ENCODE assay signal across 12 cellular contexts in the genomic region with DNA sequence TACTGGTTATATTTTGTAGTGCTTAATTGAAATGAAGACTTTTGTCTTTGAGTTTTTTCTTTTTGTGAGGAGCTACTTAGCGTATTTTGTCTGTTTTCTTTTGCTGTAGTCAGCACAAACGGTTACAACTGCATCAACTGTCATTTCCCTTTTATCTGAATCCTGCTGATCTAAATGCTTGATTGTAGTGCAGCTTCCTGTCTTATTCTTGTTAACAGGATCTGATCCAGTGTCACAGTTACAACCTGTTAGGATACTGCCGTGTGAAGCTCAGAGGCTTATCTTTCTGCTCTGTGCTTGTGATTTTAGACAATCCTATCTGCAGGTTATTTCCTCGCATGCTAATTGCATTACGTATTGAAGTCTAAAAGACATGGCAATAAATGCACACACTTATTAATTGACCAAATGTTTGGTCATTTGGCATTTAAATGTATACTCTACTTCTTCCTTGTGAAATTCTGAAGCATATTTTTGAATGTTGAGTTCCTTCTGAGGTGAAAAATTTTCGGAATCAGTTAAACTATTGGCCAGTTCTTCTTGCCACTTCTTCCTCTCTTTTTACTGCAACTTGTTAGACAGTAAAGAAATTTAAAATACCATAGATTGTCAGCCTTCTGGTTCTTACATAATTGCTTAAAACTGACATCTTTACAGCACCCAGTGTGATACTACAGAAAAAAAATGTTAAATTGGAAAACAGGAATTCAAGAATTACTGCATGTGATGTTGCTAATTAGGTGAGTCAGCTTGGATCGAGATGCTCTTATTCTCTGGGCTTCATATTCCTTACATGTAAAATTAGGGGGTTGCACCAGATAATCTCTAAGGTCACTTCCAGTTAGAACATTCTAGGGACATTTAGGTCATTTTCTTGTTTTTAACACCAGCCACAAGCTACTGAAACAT.
DNase-seq lines count a peak whose midpoint lies in the region; ATAC-seq and TF ChIP-seq lines count a peak whose summit lies in the region.
"Had no signal": no experiment of that assay in that cellular context is flagged by ENCODE, and none has a peak within 500 bp of the region (broad histone marks: within the 10 kb centered on the region; RNA-seq: fewer than 3 reads in every experiment).

No MANE protein-coding gene starts in this region.

- no peak overlapping the region for H2BK20ac ChIP-seq in IMR-90 (ENCODE audit: low read depth, low read length)

- no peak overlapping the region for H3K4ac ChIP-seq in IMR-90 (ENCODE audit: low read depth, low read length)

- POLR2A ChIA-PET in IMR-90 (lab: Charles Lee; ENCODE audit: unreplicated experiment): no interaction called here

- no peak for TF ChIP-seq RAD21 in IMR-90 (IDR thresholded peaks at IDR 0.05; ENCODE audit: low read length)

- H4K8ac ChIP-seq in IMR-90 (ENCODE audit: low read depth in 2 of 2, low read length in 2 of 2): no peak overlapping the region; a peak in 1 of 4 replicates

- H2AK9ac ChIP-seq in IMR-90 (replicated peaks; ENCODE audit: low read depth, low read length, poor library complexity): no peak overlapping the region

- TF ChIP-seq CTCF in AG10803 (conservative IDR thresholded peaks at IDR 0.05; ENCODE audit: low read length) (no peak), IMR-90 (conservative IDR thresholded peaks at IDR 0.05; ENCODE audit: low read depth, low read length) (no peak), mucosa of descending colon (IDR thresholded peaks at IDR 0.05) (no peak), glutamatergic neuron (IDR thresholded peaks at IDR 0.05; ENCODE audit: partially characterized antibody, unreplicated experiment) (no peak)

- in situ Hi-C loops in IMR-90 (cut with MboI; ENCODE audit: low sequenced_read_pairs): no loop called here

- H3K4me1 ChIP-seq in IMR-90 (ENCODE audit: control insufficient read depth, insufficient read depth, low read length): no peaks in the 10 kb centered on the region
- peaks cover 6% of the 10 kb centered on the region for H3K4me1 ChIP-seq in mucosa of descending colon (ENCODE audit: low read depth)

- no peak overlapping the region for H2AK5ac ChIP-seq in IMR-90 (ENCODE audit: low read depth, low read length)

- H3K4me3 ChIP-seq in AG10803 (ENCODE audit: low read length): no peak overlapping the region
- no peak overlapping the region for H3K4me3 ChIP-seq in IMR-90 (ENCODE audit: insufficient read depth, low read depth, low read length)
- H3K4me3 ChIP-seq in mucosa of descending colon: no peak overlapping the region

- H2BK15ac ChIP-seq in IMR-90 (ENCODE audit: low read depth, low read length): no peak overlapping the region

- H3K27ac Mint-ChIP-seq in naive B cell: peak overlapping the region in 5 of 6 donors; percentile 18 to 81 (median 60)
- no peak overlapping the region for H3K27ac Mint-ChIP-seq in glutamatergic neuron (ENCODE audit: unreplicated experiment)

- H3K9me1 ChIP-seq in IMR-90 (ENCODE audit: insufficient read depth, low read length): no peaks in the 10 kb centered on the region; the same call in 1 of the 2 replicates

- no CpG with 5 or more reads among the region's 7 CpGs for WGBS in IMR-90 (ENCODE audit: extremely low coverage in 2 of 2, insufficient read length in 1 of 2), 2 experiments

- no peak overlapping the region for H2BK120ac ChIP-seq in IMR-90 (ENCODE audit: low read depth, low read length)

- no peak overlapping the region for H3K14ac ChIP-seq in IMR-90 (replicated peaks; ENCODE audit: low read depth, low read length)

- H3K36me3 Mint-ChIP-seq in naive B cell: peaks cover 33 to 41% of the 10 kb centered on the region in 2 donors
- H3K36me3 Mint-ChIP-seq in glutamatergic neuron (ENCODE audit: unreplicated experiment): no peaks in the 10 kb centered on the region

- H3K36me3 ChIP-seq in IMR-90 (ENCODE audit: control insufficient read depth, insufficient read depth, low read length): peaks cover 9% of the 10 kb centered on the region
- H3K36me3 ChIP-seq in mucosa of descending colon (ENCODE audit: low read depth): no peaks in the 10 kb centered on the region

- no peak overlapping the region for H4K5ac ChIP-seq in IMR-90 (ENCODE audit: low read depth, low read length)

- BruUV-seq in IMR-90 (replicated peaks; lab: Mats Ljungman, UMichigan): no TSS peak

- CTCF ChIA-PET in IMR-90 (lab: Yijun Ruan, JAX): interaction anchor here (0.6 kb wide), 1 partner anchor 151 kb away, joined by 5 read pairs; no protein-coding TSS in a partner anchor

- dilution Hi-C loops in IMR-90 (cut with HindIII; ENCODE audit: low sequenced_read_pairs, unreplicated experiment): no loop called here

- no peak overlapping the region for H3K23ac ChIP-seq in IMR-90 (ENCODE audit: low read depth, low read length)

- no peak overlapping the region for H3K18ac ChIP-seq in IMR-90 (ENCODE audit: low read depth, low read length)

- H3K4me3 Mint-ChIP-seq in naive B cell (no peak overlapping the region), glutamatergic neuron (ENCODE audit: unreplicated experiment) (no peak overlapping the region)

- no peak overlapping the region for H2BK5ac ChIP-seq in IMR-90 (ENCODE audit: low read depth, low read length, poor library complexity, severe bottlenecking)

- intact Hi-C loops in IMR-90 (cut with micrococcal nuclease): no loop called here
- intact Hi-C loops in mucosa of descending colon (cut with DNase I, micrococcal nuclease): no loop called here

- H3K27me3 ChIP-seq in IMR-90 (ENCODE audit: control insufficient read depth, insufficient read depth, low read length): no peaks in the 10 kb centered on the region

- H2AFZ ChIP-seq in IMR-90 (replicated peaks; ENCODE audit: low read length, poor library complexity): no peak overlapping the region

- peak; percentile 62 for DNase-seq in AG10803 (ENCODE audit: low read depth)
- no peak for DNase-seq in IMR-90
- DNase-seq in cerebellar cortex (ENCODE audit: low spot score): peak; percentile 45
- DNase-seq in naive B cell: no peak
- DNase-seq in mucosa of descending colon: no peak
- DNase-seq in glutamatergic neuron: no peak
- DNase-seq in AG08396 (ENCODE audit: low spot score): no peak
- DNase-seq: activated CD4-positive, CD25-positive, alpha-beta regulatory T cell; DMS 273 treated with DMSO at 0.1 percent for 48 hours; NK-92 treated with Interleukin-12 subunit alpha and Interleukin-12 subunit beta, amount 100 ng/mL, for 24 hours; occipital lobe had no signal

- ATAC-seq in IMR-90 (ENCODE audit: low read depth) (no peak), naive B cell (ENCODE audit: low read depth in 2 of 2) (no peak), GM18909 (IDR thresholded peaks at IDR 0.05; ENCODE audit: poor library complexity, unreplicated experiment) (no peak), mucosa of descending colon (no peak)

- H3K9me3 ChIP-seq in IMR-90 (ENCODE audit: control insufficient read depth, insufficient read depth, low read length) (peaks cover 2% of the 10 kb centered on the region; the same call in 1 of the 2 replicates), mucosa of descending colon (peaks cover 3% of the 10 kb centered on the region)

- no peak overlapping the region for H3K27ac ChIP-seq in IMR-90 (ENCODE audit: insufficient read depth, low read length)

- peaks cover 36 to 64% (median 50%) of the 10 kb centered on the region in 3 donors for H3K4me1 Mint-ChIP-seq in naive B cell
- no peaks in the 10 kb centered on the region for H3K4me1 Mint-ChIP-seq in glutamatergic neuron (ENCODE audit: low read depth, unreplicated experiment)

- no peak for TF ChIP-seq POLR2A in IMR-90 (IDR thresholded peaks at IDR 0.05; ENCODE audit: low read depth, low read length)

- H3K79me1 ChIP-seq in IMR-90 (ENCODE audit: low read depth in 1 of 2, low read length in 2 of 2): peaks cover 7 to 43% of the 10 kb centered on the region in 2 experiments

- peaks cover 17% of the 10 kb centered on the region; the same call in 1 of the 2 replicates for H4K20me1 ChIP-seq in IMR-90 (ENCODE audit: insufficient read depth, low read length)

- H4K91ac ChIP-seq in IMR-90 (ENCODE audit: insufficient read depth, low read depth, low read length): no peak overlapping the region

- H3K27me3 Mint-ChIP-seq in naive B cell: no peaks in the 10 kb centered on the region
- no peaks in the 10 kb centered on the region for H3K27me3 Mint-ChIP-seq in glutamatergic neuron (ENCODE audit: unreplicated experiment)

- no peak overlapping the region for H3K9ac ChIP-seq in IMR-90 (ENCODE audit: low read depth, low read length)

- no peak overlapping the region for H3K4me2 ChIP-seq in IMR-90 (ENCODE audit: low read depth, low read length)

- H3K56ac ChIP-seq in IMR-90 (ENCODE audit: extremely low read depth, insufficient read depth, low read length): no peak overlapping the region

- H3K9me3 Mint-ChIP-seq in naive B cell: peaks cover 3 to 22% (median 10%) of the 10 kb centered on the region in 7 donors
- H3K9me3 Mint-ChIP-seq in glutamatergic neuron (ENCODE audit: unreplicated experiment): no peaks in the 10 kb centered on the region

TF ChIP-seq in IMR-90, 13 proteins besides CTCF, POLR2A, EP300 and RAD21:
- no peak for TF ChIP-seq USF2 (IDR thresholded peaks at IDR 0.05; ENCODE audit: low read depth, low read length)
- TF ChIP-seq MAFK (IDR thresholded peaks at IDR 0.05; ENCODE audit: low read depth, low read length): peak; percentile 93

Comparison
In these comparisons a context has a peak if more than half of its experiments do, and no peak if none do; other contexts are left out.
1. DNase-seq: peak in AG10803 (single experiment) and cerebellar cortex (single experiment); none in IMR-90 (single experiment), naive B cell (single experiment), mucosa of descending colon (0 of 3), glutamatergic neuron (single experiment) and AG08396 (single experiment).